Comparison of ENCODE assay signal across 1 cellular context in genomic region chr3:141875374-141875892, GRCh38.
TF ChIP-seq lines count a peak whose summit lies in the region.

No MANE protein-coding gene starts in this region.

TF ChIP-seq in K562, 482 proteins besides CTCF, POLR2A, EP300 and RAD21 (continued from another document and continues in another):
- TF ChIP-seq RUNX1 (IDR thresholded peaks at IDR 0.05; ENCODE audit: low read depth) = no peak
- TF ChIP-seq ZNF311 (CRISPR knock-in tag; IDR thresholded peaks at IDR 0.05) = no peak
- no peak for TF ChIP-seq LARP7 (IDR thresholded peaks at IDR 0.05)
- TF ChIP-seq, protein P1, sequence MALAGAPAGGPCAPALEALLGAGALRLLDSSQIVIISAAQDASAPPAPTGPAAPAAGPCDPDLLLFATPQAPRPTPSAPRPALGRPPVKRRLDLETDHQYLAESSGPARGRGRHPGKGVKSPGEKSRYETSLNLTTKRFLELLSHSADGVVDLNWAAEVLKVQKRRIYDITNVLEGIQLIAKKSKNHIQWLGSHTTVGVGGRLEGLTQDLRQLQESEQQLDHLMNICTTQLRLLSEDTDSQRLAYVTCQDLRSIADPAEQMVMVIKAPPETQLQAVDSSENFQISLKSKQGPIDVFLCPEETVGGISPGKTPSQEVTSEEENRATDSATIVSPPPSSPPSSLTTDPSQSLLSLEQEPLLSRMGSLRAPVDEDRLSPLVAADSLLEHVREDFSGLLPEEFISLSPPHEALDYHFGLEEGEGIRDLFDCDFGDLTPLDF (CRISPR knock-in tag; IDR thresholded peaks at IDR 0.05) = 0 out of 2 replicates have a peak, but pooled peaks have one; percentile 38
- no peak for TF ChIP-seq HEY1 (CRISPR knock-in tag; IDR thresholded peaks at IDR 0.05; ENCODE audit: borderline replicate concordance)
- TF ChIP-seq HCFC1 (IDR thresholded peaks at IDR 0.05; ENCODE audit: low read depth, low read length) = peak; percentile 19; the same call in 1 of the 2 replicates
- TF ChIP-seq FOXP1 (CRISPR knock-in tag; IDR thresholded peaks at IDR 0.05) = peak; percentile 76; the same call in 1 of the 2 replicates
- TF ChIP-seq, protein P2, sequence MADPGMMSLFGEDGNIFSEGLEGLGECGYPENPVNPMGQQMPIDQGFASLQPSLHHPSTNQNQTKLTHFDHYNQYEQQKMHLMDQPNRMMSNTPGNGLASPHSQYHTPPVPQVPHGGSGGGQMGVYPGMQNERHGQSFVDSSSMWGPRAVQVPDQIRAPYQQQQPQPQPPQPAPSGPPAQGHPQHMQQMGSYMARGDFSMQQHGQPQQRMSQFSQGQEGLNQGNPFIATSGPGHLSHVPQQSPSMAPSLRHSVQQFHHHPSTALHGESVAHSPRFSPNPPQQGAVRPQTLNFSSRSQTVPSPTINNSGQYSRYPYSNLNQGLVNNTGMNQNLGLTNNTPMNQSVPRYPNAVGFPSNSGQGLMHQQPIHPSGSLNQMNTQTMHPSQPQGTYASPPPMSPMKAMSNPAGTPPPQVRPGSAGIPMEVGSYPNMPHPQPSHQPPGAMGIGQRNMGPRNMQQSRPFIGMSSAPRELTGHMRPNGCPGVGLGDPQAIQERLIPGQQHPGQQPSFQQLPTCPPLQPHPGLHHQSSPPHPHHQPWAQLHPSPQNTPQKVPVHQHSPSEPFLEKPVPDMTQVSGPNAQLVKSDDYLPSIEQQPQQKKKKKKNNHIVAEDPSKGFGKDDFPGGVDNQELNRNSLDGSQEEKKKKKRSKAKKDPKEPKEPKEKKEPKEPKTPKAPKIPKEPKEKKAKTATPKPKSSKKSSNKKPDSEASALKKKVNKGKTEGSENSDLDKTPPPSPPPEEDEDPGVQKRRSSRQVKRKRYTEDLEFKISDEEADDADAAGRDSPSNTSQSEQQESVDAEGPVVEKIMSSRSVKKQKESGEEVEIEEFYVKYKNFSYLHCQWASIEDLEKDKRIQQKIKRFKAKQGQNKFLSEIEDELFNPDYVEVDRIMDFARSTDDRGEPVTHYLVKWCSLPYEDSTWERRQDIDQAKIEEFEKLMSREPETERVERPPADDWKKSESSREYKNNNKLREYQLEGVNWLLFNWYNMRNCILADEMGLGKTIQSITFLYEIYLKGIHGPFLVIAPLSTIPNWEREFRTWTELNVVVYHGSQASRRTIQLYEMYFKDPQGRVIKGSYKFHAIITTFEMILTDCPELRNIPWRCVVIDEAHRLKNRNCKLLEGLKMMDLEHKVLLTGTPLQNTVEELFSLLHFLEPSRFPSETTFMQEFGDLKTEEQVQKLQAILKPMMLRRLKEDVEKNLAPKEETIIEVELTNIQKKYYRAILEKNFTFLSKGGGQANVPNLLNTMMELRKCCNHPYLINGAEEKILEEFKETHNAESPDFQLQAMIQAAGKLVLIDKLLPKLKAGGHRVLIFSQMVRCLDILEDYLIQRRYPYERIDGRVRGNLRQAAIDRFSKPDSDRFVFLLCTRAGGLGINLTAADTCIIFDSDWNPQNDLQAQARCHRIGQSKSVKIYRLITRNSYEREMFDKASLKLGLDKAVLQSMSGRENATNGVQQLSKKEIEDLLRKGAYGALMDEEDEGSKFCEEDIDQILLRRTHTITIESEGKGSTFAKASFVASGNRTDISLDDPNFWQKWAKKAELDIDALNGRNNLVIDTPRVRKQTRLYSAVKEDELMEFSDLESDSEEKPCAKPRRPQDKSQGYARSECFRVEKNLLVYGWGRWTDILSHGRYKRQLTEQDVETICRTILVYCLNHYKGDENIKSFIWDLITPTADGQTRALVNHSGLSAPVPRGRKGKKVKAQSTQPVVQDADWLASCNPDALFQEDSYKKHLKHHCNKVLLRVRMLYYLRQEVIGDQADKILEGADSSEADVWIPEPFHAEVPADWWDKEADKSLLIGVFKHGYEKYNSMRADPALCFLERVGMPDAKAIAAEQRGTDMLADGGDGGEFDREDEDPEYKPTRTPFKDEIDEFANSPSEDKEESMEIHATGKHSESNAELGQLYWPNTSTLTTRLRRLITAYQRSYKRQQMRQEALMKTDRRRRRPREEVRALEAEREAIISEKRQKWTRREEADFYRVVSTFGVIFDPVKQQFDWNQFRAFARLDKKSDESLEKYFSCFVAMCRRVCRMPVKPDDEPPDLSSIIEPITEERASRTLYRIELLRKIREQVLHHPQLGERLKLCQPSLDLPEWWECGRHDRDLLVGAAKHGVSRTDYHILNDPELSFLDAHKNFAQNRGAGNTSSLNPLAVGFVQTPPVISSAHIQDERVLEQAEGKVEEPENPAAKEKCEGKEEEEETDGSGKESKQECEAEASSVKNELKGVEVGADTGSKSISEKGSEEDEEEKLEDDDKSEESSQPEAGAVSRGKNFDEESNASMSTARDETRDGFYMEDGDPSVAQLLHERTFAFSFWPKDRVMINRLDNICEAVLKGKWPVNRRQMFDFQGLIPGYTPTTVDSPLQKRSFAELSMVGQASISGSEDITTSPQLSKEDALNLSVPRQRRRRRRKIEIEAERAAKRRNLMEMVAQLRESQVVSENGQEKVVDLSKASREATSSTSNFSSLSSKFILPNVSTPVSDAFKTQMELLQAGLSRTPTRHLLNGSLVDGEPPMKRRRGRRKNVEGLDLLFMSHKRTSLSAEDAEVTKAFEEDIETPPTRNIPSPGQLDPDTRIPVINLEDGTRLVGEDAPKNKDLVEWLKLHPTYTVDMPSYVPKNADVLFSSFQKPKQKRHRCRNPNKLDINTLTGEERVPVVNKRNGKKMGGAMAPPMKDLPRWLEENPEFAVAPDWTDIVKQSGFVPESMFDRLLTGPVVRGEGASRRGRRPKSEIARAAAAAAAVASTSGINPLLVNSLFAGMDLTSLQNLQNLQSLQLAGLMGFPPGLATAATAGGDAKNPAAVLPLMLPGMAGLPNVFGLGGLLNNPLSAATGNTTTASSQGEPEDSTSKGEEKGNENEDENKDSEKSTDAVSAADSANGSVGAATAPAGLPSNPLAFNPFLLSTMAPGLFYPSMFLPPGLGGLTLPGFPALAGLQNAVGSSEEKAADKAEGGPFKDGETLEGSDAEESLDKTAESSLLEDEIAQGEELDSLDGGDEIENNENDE (IDR thresholded peaks at IDR 0.05; ENCODE audit: low read depth, low read length) = no peak
- TF ChIP-seq SMARCB1 (IDR thresholded peaks at IDR 0.05; ENCODE audit: insufficient read length, low read depth) = no peak
- no peak for TF ChIP-seq ZC3H8 (IDR thresholded peaks at IDR 0.05)
- no peak for TF ChIP-seq L3MBTL2 (IDR thresholded peaks at IDR 0.05)
- no peak for TF ChIP-seq RBM22 (IDR thresholded peaks at IDR 0.05; ENCODE audit: low read depth, low read length, poor library complexity, severe bottlenecking)
- TF ChIP-seq NUFIP1 (IDR thresholded peaks at IDR 0.05; ENCODE audit: partially characterized antibody) = no peak
- TF ChIP-seq SAFB2 (IDR thresholded peaks at IDR 0.05; ENCODE audit: borderline replicate concordance, low read depth, low read length, severe bottlenecking) = no peak
- 0 out of 4 replicates have a peak, but pooled peaks of 1 of the 2 experiments have one; percentile 30 for TF ChIP-seq SRF (CRISPR knock-in tag; IDR thresholded peaks at IDR 0.05)
- 0 out of 2 replicates have a peak, but pooled peaks have one; percentile 31 for TF ChIP-seq PHF21A (IDR thresholded peaks at IDR 0.05; ENCODE audit: borderline replicate concordance, low read depth)
- TF ChIP-seq ELF2 (CRISPR knock-in tag; IDR thresholded peaks at IDR 0.05) = no peak
- no peak for TF ChIP-seq CLOCK (CRISPR knock-in tag; IDR thresholded peaks at IDR 0.05; ENCODE audit: borderline replicate concordance)
- peak; percentile 63 for TF ChIP-seq RB1 (IDR thresholded peaks at IDR 0.05; ENCODE audit: low read depth)
- TF ChIP-seq SIX5 (IDR thresholded peaks at IDR 0.05; ENCODE audit: borderline replicate concordance in 1 of 2, insufficient read depth in 1 of 2, low read depth in 1 of 2, low read length in 2 of 2) = no peak
- TF ChIP-seq BCL6 (CRISPR knock-in tag; IDR thresholded peaks at IDR 0.05) = no peak
- TF ChIP-seq, protein P3, sequence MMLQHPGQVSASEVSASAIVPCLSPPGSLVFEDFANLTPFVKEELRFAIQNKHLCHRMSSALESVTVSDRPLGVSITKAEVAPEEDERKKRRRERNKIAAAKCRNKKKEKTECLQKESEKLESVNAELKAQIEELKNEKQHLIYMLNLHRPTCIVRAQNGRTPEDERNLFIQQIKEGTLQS (IDR thresholded peaks at IDR 0.05) = no peak
- TF ChIP-seq, protein P3 (CRISPR knock-in tag; conservative IDR thresholded peaks at IDR 0.05) = 0 out of 2 replicates have a peak, but pooled peaks have one; percentile 17
- no peak for TF ChIP-seq ZSCAN29 (IDR thresholded peaks at IDR 0.05)
- TF ChIP-seq NCOA1 (IDR thresholded peaks at IDR 0.05; ENCODE audit: low read depth) = no peak
- TF ChIP-seq, protein P4, sequence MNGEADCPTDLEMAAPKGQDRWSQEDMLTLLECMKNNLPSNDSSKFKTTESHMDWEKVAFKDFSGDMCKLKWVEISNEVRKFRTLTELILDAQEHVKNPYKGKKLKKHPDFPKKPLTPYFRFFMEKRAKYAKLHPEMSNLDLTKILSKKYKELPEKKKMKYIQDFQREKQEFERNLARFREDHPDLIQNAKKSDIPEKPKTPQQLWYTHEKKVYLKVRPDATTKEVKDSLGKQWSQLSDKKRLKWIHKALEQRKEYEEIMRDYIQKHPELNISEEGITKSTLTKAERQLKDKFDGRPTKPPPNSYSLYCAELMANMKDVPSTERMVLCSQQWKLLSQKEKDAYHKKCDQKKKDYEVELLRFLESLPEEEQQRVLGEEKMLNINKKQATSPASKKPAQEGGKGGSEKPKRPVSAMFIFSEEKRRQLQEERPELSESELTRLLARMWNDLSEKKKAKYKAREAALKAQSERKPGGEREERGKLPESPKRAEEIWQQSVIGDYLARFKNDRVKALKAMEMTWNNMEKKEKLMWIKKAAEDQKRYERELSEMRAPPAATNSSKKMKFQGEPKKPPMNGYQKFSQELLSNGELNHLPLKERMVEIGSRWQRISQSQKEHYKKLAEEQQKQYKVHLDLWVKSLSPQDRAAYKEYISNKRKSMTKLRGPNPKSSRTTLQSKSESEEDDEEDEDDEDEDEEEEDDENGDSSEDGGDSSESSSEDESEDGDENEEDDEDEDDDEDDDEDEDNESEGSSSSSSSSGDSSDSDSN (IDR thresholded peaks at IDR 0.05; ENCODE audit: borderline replicate concordance in 1 of 2, low read depth in 2 of 2, low read length in 2 of 2) = 0 out of 4 replicates have a peak, but pooled peaks of 1 of the 2 experiments have one; percentile 72
- no peak for TF ChIP-seq ZBTB5 (IDR thresholded peaks at IDR 0.05)
